Comparison of ENCODE assay signal across 8 cellular contexts in the genomic region with DNA sequence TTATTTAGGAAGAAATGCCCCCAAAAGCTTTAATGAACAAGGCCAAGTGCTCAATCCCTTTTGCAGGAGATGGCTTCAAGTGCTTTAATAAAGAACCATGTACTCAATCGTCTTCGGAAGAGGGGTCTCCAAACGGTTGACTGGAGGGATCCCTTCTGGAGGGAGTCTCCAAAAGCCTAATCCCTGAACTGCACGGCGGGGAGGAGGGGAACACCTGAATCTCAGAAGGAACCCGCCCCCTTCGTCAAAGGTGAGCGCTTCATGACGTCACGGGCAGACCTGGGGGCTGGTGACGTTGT. TPM values are rescaled to one million over a fixed set of nuclear protein-coding genes. Genes with fewer than 3 reads are reported as not detected.
A peak's percentile ranks its signal among the peaks of the same experiment; 100 is the strongest.
DNase-seq lines count a peak whose midpoint lies in the region; ATAC-seq, FAIRE-seq and TF ChIP-seq lines count a peak whose summit lies in the region.

No MANE protein-coding gene starts in this region.

- H3K27ac ChIP-seq in right atrium auricular region = peak overlapping the region; percentile 95 to 99

- TF ChIP-seq CTCF in right atrium auricular region (IDR thresholded peaks at IDR 0.05) (no peak), D721Med (IDR thresholded peaks at IDR 0.05; ENCODE audit: insufficient read depth, missing control alignments) (no peak)

- no peak for FAIRE-seq in D721Med (lab: Jason Lieb, UNC)

- H3K27me3 ChIP-seq in right atrium auricular region (no peaks in the 10 kb centered on the region), skeletal muscle satellite cell (ENCODE audit: control insufficient read depth, insufficient read depth, low read length) (no peaks in the 10 kb centered on the region)

- H3K4me1 ChIP-seq in right atrium auricular region = peaks cover 0 to 19% of the 10 kb centered on the region in 2 donors
- H3K4me1 ChIP-seq in skeletal muscle satellite cell (ENCODE audit: control insufficient read depth, insufficient read depth, low read length) = peaks cover 16% of the 10 kb centered on the region

- H3K9me3 ChIP-seq in right atrium auricular region (no peaks in the 10 kb centered on the region), skeletal muscle satellite cell (replicated peaks; ENCODE audit: low read length) (no peaks in the 10 kb centered on the region)

- H3K9ac ChIP-seq in skeletal muscle satellite cell (ENCODE audit: low read depth, low read length) = peak overlapping the region; percentile 93

- peak; percentile 66 for DNase-seq in stimulated activated CD8-positive, alpha-beta memory T cell treated with anti-CD3 and anti-CD28 coated beads, Interleukin-12 subunit alpha, Interleukin-12 subunit beta, amount 100 ng/mL, for 1 hour (ENCODE audit: low read depth)
- DNase-seq in stimulated activated CD8-positive, alpha-beta memory T cell treated with anti-CD3 and anti-CD28 coated beads, Interleukin-4, amount 100 ng/mL, for 48 hours = no peak
- DNase-seq in activated naive CD4-positive, alpha-beta T cell treated with Interleukin-2 at 50 U/mL for 16 hours = peak; percentile 79
- DNase-seq in right atrium auricular region (ENCODE audit: low spot score) = no peak
- DNase-seq in D721Med (ENCODE audit: insufficient read length, low spot score) = no peak
- no peak for DNase-seq in NCI-H69 (lab: John Stamatoyannopoulos, UW)

- peak overlapping the region; percentile 81 for H3K4me2 ChIP-seq in skeletal muscle satellite cell (ENCODE audit: low read length)

- H3K4me3 ChIP-seq in right atrium auricular region (peak overlapping the region; percentile 88 to 98), skeletal muscle satellite cell (ENCODE audit: low read length) (peak overlapping the region; percentile 84)

- H3K36me3 ChIP-seq in right atrium auricular region (peaks cover 56% of the 10 kb centered on the region), skeletal muscle satellite cell (ENCODE audit: insufficient read depth, low read length) (peaks cover 50% of the 10 kb centered on the region)

- no peak for ATAC-seq in GM18861 (IDR thresholded peaks at IDR 0.05; ENCODE audit: unreplicated experiment)

RNA-seq across cellular contexts. Expression of a gene that starts 0.5 kb away (rescaled TPM):
- total RNA-seq in right atrium auricular region = 10 to 100 TPM; 34.8 to 54.3 TPM
- total RNA-seq in skeletal muscle satellite cell (2012; rRNA removed) = 24.8 and 26.0 TPM in 2 replicates

RNA-seq across cellular contexts. Expression of a gene that starts 0.8 kb away (rescaled TPM):
- total RNA-seq in right atrium auricular region = 10 to 100 TPM; 29.9 to 32.3 TPM
- total RNA-seq in skeletal muscle satellite cell (2012; rRNA removed) = 15.5 and 17.5 TPM in 2 replicates

RNA-seq across cellular contexts. Expression of a gene that starts 16.2 kb away (rescaled TPM):
- 100 to 1,000 TPM; 107 to 202 TPM for total RNA-seq in right atrium auricular region
- total RNA-seq in skeletal muscle satellite cell (2012; rRNA removed) = 8.6 and 10.5 TPM in 2 replicates

RNA-seq across cellular contexts. Expression of a gene that starts 22.1 kb away (rescaled TPM):
- 10 to 100 TPM in 1 of 2 donors, 1 to 10 TPM in 1; 7.5 to 12.0 TPM for total RNA-seq in right atrium auricular region
- 11.1 and 12.4 TPM in 2 replicates for total RNA-seq in skeletal muscle satellite cell (2012; rRNA removed)

RNA-seq across cellular contexts. Expression of a gene that starts 45.3 kb away (rescaled TPM):
- total RNA-seq in right atrium auricular region = 1,000 to 10,000 TPM; 1,032 to 1,330 TPM
- 42.8 and 55.0 TPM in 2 replicates for total RNA-seq in skeletal muscle satellite cell (2012; rRNA removed)

Comparison
In these comparisons a context has a peak if more than half of its experiments do, and no peak if none do; other contexts are left out.
1. DNase-seq: peak in stimulated activated CD8-positive, alpha-beta memory T cell treated with anti-CD3 and anti-CD28 coated beads, Interleukin-12 subunit alpha, Interleukin-12 subunit beta, amount 100 ng/mL, for 1 hour (single experiment) and activated naive CD4-positive, alpha-beta T cell treated with Interleukin-2 at 50 U/mL for 16 hours (single experiment); none in stimulated activated CD8-positive, alpha-beta memory T cell treated with anti-CD3 and anti-CD28 coated beads, Interleukin-4, amount 100 ng/mL, for 48 hours (single experiment), right atrium auricular region (single experiment), D721Med (single experiment) and NCI-H69 (single experiment).